In genomic region chr15:64507293-64507802, GRCh38 we compare ENCODE assay signal across 8 cellular contexts. TPM values are rescaled to one million over a fixed set of nuclear protein-coding genes. Genes with fewer than 3 reads are reported as not detected.
DNase-seq lines count a peak whose midpoint lies in the region; ATAC-seq, FAIRE-seq and TF ChIP-seq lines count a peak whose summit lies in the region.

No MANE protein-coding gene starts in this region.

- no peak for TF ChIP-seq CTCF in retinal pigment epithelial cell (conservative IDR thresholded peaks at IDR 0.05; ENCODE audit: low read depth, low read length)

- H3K4me3 ChIP-seq in retinal pigment epithelial cell (ENCODE audit: low read length), result no peak overlapping the region

- intact Hi-C loops in left ventricle myocardium superior (cut with micrococcal nuclease), result no loop called here

- ATAC-seq in GM21723 (IDR thresholded peaks at IDR 0.05; ENCODE audit: unreplicated experiment) (peak; percentile 81), left ventricle myocardium superior (peak; percentile 98)

- H3K4me3 Mint-ChIP-seq in activated naive CD4-positive, alpha-beta T cell treated with anti-CD3 and anti-CD28 coated beads, Interleukin-2, amount 50 U/mL, for 24 hours, result peak overlapping the region; percentile 64

- peak overlapping the region; percentile 92 for H3K27ac Mint-ChIP-seq in activated naive CD4-positive, alpha-beta T cell treated with anti-CD3 and anti-CD28 coated beads, Interleukin-2, amount 50 U/mL, for 24 hours

- DNase-seq in GM03348 (ENCODE audit: low spot score) (peak; percentile 76), NCI-H2227 (lab: John Stamatoyannopoulos, UW; ENCODE audit: unreplicated experiment) (peak; percentile 78), left ventricle myocardium superior (peak; percentile 76), retinal pigment epithelial cell (ENCODE audit: low read depth) (peak; percentile 76), urothelium cell line (ENCODE audit: low spot score) (no peak), HCEC 1CT (no peak)

- H3K9me3 Mint-ChIP-seq in activated naive CD4-positive, alpha-beta T cell treated with anti-CD3 and anti-CD28 coated beads, Interleukin-2, amount 50 U/mL, for 24 hours, result no peaks in the 10 kb centered on the region

- H3K27me3 Mint-ChIP-seq in activated naive CD4-positive, alpha-beta T cell treated with anti-CD3 and anti-CD28 coated beads, Interleukin-2, amount 50 U/mL, for 24 hours, result no peaks in the 10 kb centered on the region

- H3K36me3 Mint-ChIP-seq in activated naive CD4-positive, alpha-beta T cell treated with anti-CD3 and anti-CD28 coated beads, Interleukin-2, amount 50 U/mL, for 24 hours, result peaks cover 4% of the 10 kb centered on the region

- no peak for FAIRE-seq in urothelium cell line (lab: Jason Lieb, UNC)

- H3K4me1 Mint-ChIP-seq in activated naive CD4-positive, alpha-beta T cell treated with anti-CD3 and anti-CD28 coated beads, Interleukin-2, amount 50 U/mL, for 24 hours, result peaks cover 87% of the 10 kb centered on the region

RNA-seq across cellular contexts. Expression of gene ZNF609, which starts 47.0 kb away (rescaled TPM):
- total RNA-seq in left ventricle myocardium superior, result 17.7 TPM

Comparison
In these comparisons a context has a peak if more than half of its experiments do, and no peak if none do; other contexts are left out.
1. DNase-seq: peak in GM03348 (single experiment), NCI-H2227 (single experiment), left ventricle myocardium superior (single experiment) and retinal pigment epithelial cell (single experiment); none in urothelium cell line (single experiment) and HCEC 1CT (single experiment).